ENCODE assay signal across 8 cellular contexts in the genomic region with DNA sequence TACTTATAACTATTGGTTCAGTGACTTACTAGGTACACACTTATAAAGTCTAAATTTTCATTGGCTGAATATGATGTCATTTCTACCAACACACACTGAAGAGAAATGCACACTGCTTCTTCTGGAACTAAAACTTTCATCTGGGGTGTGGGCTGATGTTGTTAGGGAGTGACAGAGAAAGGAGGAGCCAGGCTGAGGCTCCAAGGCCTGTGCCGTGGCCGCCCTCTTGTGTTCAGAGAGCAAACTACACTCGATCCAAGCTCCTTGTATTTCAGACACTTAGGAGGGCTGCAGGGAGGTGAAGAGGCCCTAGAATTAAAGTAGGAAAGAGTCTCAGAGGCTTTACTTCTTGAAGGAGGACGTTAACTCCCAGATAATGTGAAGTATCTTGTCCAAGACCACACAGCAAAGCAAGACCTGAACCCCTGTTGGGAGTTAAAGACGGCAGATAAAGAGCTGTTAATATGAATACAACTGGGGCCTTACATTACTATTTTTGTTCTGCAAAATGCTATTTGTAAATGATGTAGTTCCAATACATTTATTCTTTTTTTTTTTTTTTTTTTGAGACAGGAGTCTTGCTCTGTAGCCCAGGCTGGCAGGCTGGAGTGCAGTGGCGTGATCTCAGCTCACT.
DNase-seq lines count a peak whose midpoint lies in the region; ATAC-seq and TF ChIP-seq lines count a peak whose summit lies in the region.

No MANE protein-coding gene starts in this region.

- peaks cover 24% of the 10 kb centered on the region for H3K36me3 Mint-ChIP-seq in activated CD4-positive, alpha-beta T cell treated with anti-CD3 and anti-CD28 coated beads, Interleukin-2, amount 10 ng/mL, durations not matched to agents 24 days and 14 days (ENCODE audit: low read depth)

- H3K4me3 ChIP-seq in choroid plexus epithelial cell (ENCODE audit: low read depth, low read length) (no peak overlapping the region), liver (ENCODE audit: low read depth in 1 of 3, low read length in 3 of 3) (no peak overlapping the region)

- DNase-seq in AG20443 (ENCODE audit: low spot score): peak; percentile 91
- peak; percentile 30 for DNase-seq in NCI-H345 (lab: John Stamatoyannopoulos, UW)
- DNase-seq in activated CD4-positive, alpha-beta T cell treated with anti-CD3 and anti-CD28 coated beads, Interleukin-2, amount 10 ng/mL, durations not matched to agents 24 days and 14 days: peak; percentile 94
- peak; percentile 94 for DNase-seq in choroid plexus epithelial cell (ENCODE audit: low read depth)
- peak; percentile 71 to 73 (median 72) for DNase-seq in stimulated activated CD4-positive, alpha-beta T cell treated with anti-CD3 and anti-CD28 coated beads, TNF-alpha, amount 100 ng/mL, for 48 hours (ENCODE audit: low read depth in 3 of 3)

- intact Hi-C loops in activated CD4-positive, alpha-beta T cell treated with anti-CD3 and anti-CD28 coated beads, Interleukin-2, amount 10 ng/mL, durations not matched to agents 24 days and 14 days (cut with micrococcal nuclease): loop anchor here (1.0 to 10.0 kb wide), 5 partner anchors 32 to 165 kb away; no protein-coding TSS in a partner anchor

- H3K27ac ChIP-seq in liver (ENCODE audit: low read depth in 1 of 2, low read length in 2 of 2): no peak overlapping the region

- TF ChIP-seq RAD21 in liver (IDR thresholded peaks at IDR 0.05): peak; percentile 94

- no peaks in the 10 kb centered on the region for H3K36me3 ChIP-seq in liver (ENCODE audit: control insufficient read depth in 4 of 4, insufficient read depth in 3 of 4, low read depth in 1 of 4, low read length in 3 of 4)

- no peaks in the 10 kb centered on the region for H3K9me3 ChIP-seq in liver (ENCODE audit: control insufficient read depth in 4 of 4, low read length in 3 of 4)

- no peak overlapping the region for H3K4me3 Mint-ChIP-seq in activated CD4-positive, alpha-beta T cell treated with anti-CD3 and anti-CD28 coated beads, Interleukin-2, amount 10 ng/mL, durations not matched to agents 24 days and 14 days

- 33% methylated on average over 6 of the region's 6 CpGs for WGBS in liver

- no peaks in the 10 kb centered on the region for H3K9me3 Mint-ChIP-seq in activated CD4-positive, alpha-beta T cell treated with anti-CD3 and anti-CD28 coated beads, Interleukin-2, amount 10 ng/mL, durations not matched to agents 24 days and 14 days

- H3K9ac ChIP-seq in liver (ENCODE audit: low read depth in 1 of 2, low read length in 2 of 2): no peak overlapping the region

- ATAC-seq in GM18861 (IDR thresholded peaks at IDR 0.05; ENCODE audit: unreplicated experiment) (peak; percentile 74), HG03108 (IDR thresholded peaks at IDR 0.05; ENCODE audit: unreplicated experiment) (peak; percentile 82)

- H3K4me1 Mint-ChIP-seq in activated CD4-positive, alpha-beta T cell treated with anti-CD3 and anti-CD28 coated beads, Interleukin-2, amount 10 ng/mL, durations not matched to agents 24 days and 14 days: peaks cover 12% of the 10 kb centered on the region

- H3K4me1 ChIP-seq in liver (ENCODE audit: control insufficient read depth in 4 of 4, insufficient read depth in 4 of 4, low read length in 3 of 4): peaks cover 0 to 11% (median 4%) of the 10 kb centered on the region in 4 donors

- H3K27me3 ChIP-seq in liver (ENCODE audit: control insufficient read depth in 4 of 4, insufficient read depth in 4 of 4, low read length in 3 of 4): no peaks in the 10 kb centered on the region

- no peaks in the 10 kb centered on the region for H3K27me3 Mint-ChIP-seq in activated CD4-positive, alpha-beta T cell treated with anti-CD3 and anti-CD28 coated beads, Interleukin-2, amount 10 ng/mL, durations not matched to agents 24 days and 14 days

- no peak overlapping the region for H3K27ac Mint-ChIP-seq in activated CD4-positive, alpha-beta T cell treated with anti-CD3 and anti-CD28 coated beads, Interleukin-2, amount 10 ng/mL, durations not matched to agents 24 days and 14 days

- TF ChIP-seq CTCF in choroid plexus epithelial cell (conservative IDR thresholded peaks at IDR 0.05; ENCODE audit: low read depth, low read length): peak; percentile 97
- peak; percentile 80 for TF ChIP-seq CTCF in liver (IDR thresholded peaks at IDR 0.05; ENCODE audit: low read depth, low read length, missing input control)

TF ChIP-seq in liver, 16 proteins besides CTCF, POLR2A, EP300 and RAD21:
- no peak for TF ChIP-seq RXRA (IDR thresholded peaks at IDR 0.05)
- TF ChIP-seq GABPA (IDR thresholded peaks at IDR 0.05 in 1 of 2, conservative IDR thresholded peaks at IDR 0.05 in 1 of 2): no peak
- TF ChIP-seq JUND (IDR thresholded peaks at IDR 0.05): no peak
- TF ChIP-seq HNF4A (conservative IDR thresholded peaks at IDR 0.05): no peak
- TF ChIP-seq MAX (IDR thresholded peaks at IDR 0.05): no peak
- no peak for TF ChIP-seq FOXA1 (IDR thresholded peaks at IDR 0.05)
- TF ChIP-seq SP1 (IDR thresholded peaks at IDR 0.05): no peak
- TF ChIP-seq YY1 (IDR thresholded peaks at IDR 0.05): no peak
- no peak for TF ChIP-seq NR2F2 (IDR thresholded peaks at IDR 0.05)
- TF ChIP-seq, protein P1, sequence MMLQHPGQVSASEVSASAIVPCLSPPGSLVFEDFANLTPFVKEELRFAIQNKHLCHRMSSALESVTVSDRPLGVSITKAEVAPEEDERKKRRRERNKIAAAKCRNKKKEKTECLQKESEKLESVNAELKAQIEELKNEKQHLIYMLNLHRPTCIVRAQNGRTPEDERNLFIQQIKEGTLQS (IDR thresholded peaks at IDR 0.05): no peak
- no peak for TF ChIP-seq FOXA2 (IDR thresholded peaks at IDR 0.05)
- TF ChIP-seq, protein P2, sequence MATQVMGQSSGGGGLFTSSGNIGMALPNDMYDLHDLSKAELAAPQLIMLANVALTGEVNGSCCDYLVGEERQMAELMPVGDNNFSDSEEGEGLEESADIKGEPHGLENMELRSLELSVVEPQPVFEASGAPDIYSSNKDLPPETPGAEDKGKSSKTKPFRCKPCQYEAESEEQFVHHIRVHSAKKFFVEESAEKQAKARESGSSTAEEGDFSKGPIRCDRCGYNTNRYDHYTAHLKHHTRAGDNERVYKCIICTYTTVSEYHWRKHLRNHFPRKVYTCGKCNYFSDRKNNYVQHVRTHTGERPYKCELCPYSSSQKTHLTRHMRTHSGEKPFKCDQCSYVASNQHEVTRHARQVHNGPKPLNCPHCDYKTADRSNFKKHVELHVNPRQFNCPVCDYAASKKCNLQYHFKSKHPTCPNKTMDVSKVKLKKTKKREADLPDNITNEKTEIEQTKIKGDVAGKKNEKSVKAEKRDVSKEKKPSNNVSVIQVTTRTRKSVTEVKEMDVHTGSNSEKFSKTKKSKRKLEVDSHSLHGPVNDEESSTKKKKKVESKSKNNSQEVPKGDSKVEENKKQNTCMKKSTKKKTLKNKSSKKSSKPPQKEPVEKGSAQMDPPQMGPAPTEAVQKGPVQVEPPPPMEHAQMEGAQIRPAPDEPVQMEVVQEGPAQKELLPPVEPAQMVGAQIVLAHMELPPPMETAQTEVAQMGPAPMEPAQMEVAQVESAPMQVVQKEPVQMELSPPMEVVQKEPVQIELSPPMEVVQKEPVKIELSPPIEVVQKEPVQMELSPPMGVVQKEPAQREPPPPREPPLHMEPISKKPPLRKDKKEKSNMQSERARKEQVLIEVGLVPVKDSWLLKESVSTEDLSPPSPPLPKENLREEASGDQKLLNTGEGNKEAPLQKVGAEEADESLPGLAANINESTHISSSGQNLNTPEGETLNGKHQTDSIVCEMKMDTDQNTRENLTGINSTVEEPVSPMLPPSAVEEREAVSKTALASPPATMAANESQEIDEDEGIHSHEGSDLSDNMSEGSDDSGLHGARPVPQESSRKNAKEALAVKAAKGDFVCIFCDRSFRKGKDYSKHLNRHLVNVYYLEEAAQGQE (IDR thresholded peaks at IDR 0.05): no peak
- no peak for TF ChIP-seq HNF4G (IDR thresholded peaks at IDR 0.05)
- TF ChIP-seq TAF1 (conservative IDR thresholded peaks at IDR 0.05): no peak

Comparison
In these comparisons a context has a peak if more than half of its experiments do, and no peak if none do; other contexts are left out.
1. DNase-seq: peak in every context shown above with its lines; median percentile 94 in activated CD4-positive, alpha-beta T cell treated with anti-CD3 and anti-CD28 coated beads, Interleukin-2, amount 10 ng/mL, durations not matched to agents 24 days and 14 days; 94 in choroid plexus epithelial cell; 91 in AG20443; 72 in stimulated activated CD4-positive, alpha-beta T cell treated with anti-CD3 and anti-CD28 coated beads, TNF-alpha, amount 100 ng/mL, for 48 hours; 30 in NCI-H345.